ENCODE assay signal across 11 cellular contexts in the genomic region with DNA sequence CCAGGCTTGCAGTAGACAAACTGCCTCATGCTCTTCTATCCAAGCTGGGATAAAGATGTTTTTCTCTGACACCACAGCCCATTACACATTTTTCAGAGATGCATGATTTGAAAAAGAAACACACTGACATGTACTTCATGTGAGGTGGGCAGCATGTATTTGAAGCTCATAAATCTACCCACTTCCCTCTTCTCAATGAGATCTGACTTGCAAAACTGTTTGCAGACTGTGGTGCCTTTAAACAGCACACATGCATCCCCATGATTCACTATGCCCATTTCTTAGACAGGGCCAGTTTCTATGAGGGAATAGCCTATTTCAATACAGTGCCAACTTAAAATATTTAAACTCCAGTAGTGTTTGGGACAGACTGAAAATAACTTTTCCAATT.
"Had no signal": no experiment of that assay in that cellular context is flagged by ENCODE, and none has a peak within 500 bp of the region (broad histone marks: within the 10 kb centered on the region; RNA-seq: fewer than 3 reads in every experiment).

No MANE protein-coding gene starts in this region.

- H3K27ac ChIP-seq: parathyroid adenoma, sigmoid colon, tibial artery had no signal

- H3K4me3 ChIP-seq: lung, sigmoid colon, tibial artery had no signal

- DNase-seq: activated CD4-positive, alpha-beta T cell treated with anti-CD3 and anti-CD28 coated beads, Interleukin-2, amount 50 U/mL, for 4 hours; activated gamma-delta T cell; amniotic stem cell; hypothalamus; midbrain; sigmoid colon; stimulated activated CD4-positive, alpha-beta T cell treated with anti-CD3 and anti-CD28 coated beads, Interleukin-4, amount 100 ng/mL, for 4 hours; stimulated activated naive CD4-positive, alpha-beta T cell treated with Interleukin-2 at 50 U/mL for 16 hours; tibial artery had no signal

- H3K36me3 ChIP-seq: sigmoid colon, tibial artery had no signal

- H3K9me3 ChIP-seq: sigmoid colon had no signal

- H3K4me1 ChIP-seq: parathyroid adenoma had no signal

- H3K27me3 ChIP-seq: sigmoid colon, tibial artery had no signal
